Comparison of ENCODE assay signal across 8 cellular contexts in the genomic region with DNA sequence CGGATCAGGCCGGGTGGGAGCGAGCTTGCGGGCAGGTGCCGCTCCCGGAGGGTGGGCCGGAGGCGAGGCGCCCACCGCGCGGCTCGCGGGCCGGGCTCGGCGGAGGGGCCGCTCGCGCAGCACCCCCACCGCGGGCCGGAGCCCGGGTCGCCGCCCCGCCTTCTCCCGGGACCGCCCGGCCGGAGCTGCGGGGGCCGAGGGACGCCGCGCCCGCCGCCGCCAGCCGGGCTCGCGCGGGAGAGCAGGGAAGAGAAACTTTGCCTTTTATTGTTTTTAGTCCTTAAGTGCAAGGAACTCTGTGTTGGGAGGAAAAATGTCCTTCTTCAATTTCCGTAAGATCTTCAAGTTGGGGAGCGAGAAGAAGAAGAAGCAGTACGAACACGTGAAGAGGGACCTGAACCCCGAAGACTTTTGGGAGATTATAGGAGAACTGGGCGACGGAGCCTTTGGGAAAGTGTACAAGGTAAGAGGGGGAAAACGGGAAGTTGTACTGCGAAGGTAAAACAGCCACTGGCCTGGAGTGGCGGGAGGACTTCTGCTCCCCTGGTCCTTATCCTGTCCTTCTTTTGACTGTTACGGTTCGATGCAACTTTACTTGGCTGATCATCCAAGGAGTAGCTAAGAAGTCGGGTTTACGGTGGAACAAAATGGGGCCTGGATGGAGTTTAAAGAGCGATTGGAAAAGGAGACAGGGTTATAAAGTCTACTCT. TPM values are rescaled to one million over a fixed set of nuclear protein-coding genes. Genes with fewer than 3 reads are reported as not detected.
DNase-seq lines count a peak whose midpoint lies in the region; ATAC-seq and TF ChIP-seq lines count a peak whose summit lies in the region.

No MANE protein-coding gene starts in this region.

- peaks cover 51% of the 10 kb centered on the region for H3K79me2 ChIP-seq in GM23248 (ENCODE audit: insufficient read depth)
- peaks cover 47% of the 10 kb centered on the region for H3K79me2 ChIP-seq in fibroblast of lung (ENCODE audit: control insufficient read depth, insufficient read depth, low read length)

- peak overlapping the region; percentile 95 for H3K27ac Mint-ChIP-seq in activated CD4-positive, alpha-beta T cell treated with anti-CD3 and anti-CD28 coated beads for 36 hours
- H3K27ac Mint-ChIP-seq in WTC11 = no peak overlapping the region
- H3K27ac Mint-ChIP-seq in naive thymus-derived CD4-positive, alpha-beta T cell = peak overlapping the region; percentile 87 to 95 (median 91)

- in situ Hi-C loops in GM23248 (cut with MboI) (no loop called here), KBM-7 (cut with MboI; ENCODE audit: low pct_unique_long_range_greater_than_20kb, low sequenced_read_pairs) (no loop called here)

- H3K36me3 ChIP-seq in GM23248 (ENCODE audit: low read depth) (no peaks in the 10 kb centered on the region), fibroblast of lung (ENCODE audit: control insufficient read depth, insufficient read depth, low read length) (no peaks in the 10 kb centered on the region)
- peaks cover 0 to 5% (median 0%) of the 10 kb centered on the region in 3 experiments for H3K36me3 ChIP-seq in naive thymus-derived CD4-positive, alpha-beta T cell (ENCODE audit: control insufficient read depth in 2 of 3, insufficient read depth in 3 of 3, low read length in 3 of 3)

- WGBS in GM23248 (ENCODE audit: low coverage in 1 of 2, low lambda C conversion rate in 2 of 2, missing lambda C conversion rate in 2 of 2), 2 experiments = 1 to 2% methylated on average over 30 to 58 of the region's 58 CpGs

- intact Hi-C loops in activated CD4-positive, alpha-beta T cell treated with anti-CD3 and anti-CD28 coated beads for 36 hours (cut with DNase I, micrococcal nuclease) = loop anchor here (1.0 to 5.0 kb wide), 10 partner anchors 15 to 383 kb away; a partner anchor contains a TSS
- intact Hi-C loops in naive thymus-derived CD4-positive, alpha-beta T cell (cut with micrococcal nuclease) = loop anchor here (1.0 to 2.0 kb wide), 8 partner anchors 9 to 383 kb away; a partner anchor contains a TSS

- H3K4me1 ChIP-seq in GM23248 (ENCODE audit: insufficient read depth) (peaks cover 18% of the 10 kb centered on the region), fibroblast of lung (ENCODE audit: control insufficient read depth, extremely low read depth, insufficient read depth, low read length) (no peaks in the 10 kb centered on the region)
- H3K4me1 ChIP-seq in naive thymus-derived CD4-positive, alpha-beta T cell (ENCODE audit: control insufficient read depth in 2 of 2, insufficient read depth in 2 of 2, low read length in 2 of 2) = peaks cover 3 to 14% of the 10 kb centered on the region in 2 donors

- peaks cover 19% of the 10 kb centered on the region for H3F3A ChIP-seq in GM23248 (ENCODE audit: insufficient read depth)

- peak; percentile 32 for ATAC-seq in activated CD4-positive, alpha-beta T cell treated with anti-CD3 and anti-CD28 coated beads for 36 hours
- peak; percentile 20 for ATAC-seq in WTC11
- peak; percentile 36 for ATAC-seq in naive thymus-derived CD4-positive, alpha-beta T cell

- CTCF ChIA-PET in activated CD4-positive, alpha-beta T cell treated with anti-CD3 and anti-CD28 coated beads for 36 hours (lab: Charles Lee) = interaction anchor here (0.6 to 1.7 kb wide), 2 partner anchors 80 to 154 kb away, joined by 5 to 7 read pairs; no protein-coding TSS in a partner anchor
- CTCF ChIA-PET in WTC11 (lab: Charles Lee) = interaction anchor here (1.0 kb wide), 1 partner anchor 79 kb away, joined by 3 read pairs; no protein-coding TSS in a partner anchor
- CTCF ChIA-PET in naive thymus-derived CD4-positive, alpha-beta T cell (lab: Charles Lee) = interaction anchor here (0.9 to 2.4 kb wide), 2 partner anchors 80 to 154 kb away, joined by 3 to 7 read pairs; a partner anchor contains a TSS

- H3K9me3 ChIP-seq in GM23248 (ENCODE audit: low read depth) = no peaks in the 10 kb centered on the region
- no peaks in the 10 kb centered on the region for H3K9me3 ChIP-seq in fibroblast of lung (ENCODE audit: control insufficient read depth, insufficient read depth, low read depth, low read length)
- H3K9me3 ChIP-seq in naive thymus-derived CD4-positive, alpha-beta T cell (ENCODE audit: control insufficient read depth in 2 of 3, low read length in 3 of 3) = no peaks in the 10 kb centered on the region

- DNase-seq in activated CD4-positive, alpha-beta T cell treated with anti-CD3 and anti-CD28 coated beads for 36 hours = peak; percentile 33
- no peak for DNase-seq in activated CD4-positive, alpha-beta T cell treated with anti-CD3 and anti-CD28 coated beads for 1 hour
- peak; percentile 82 for DNase-seq in GM23248
- DNase-seq in KBM-7 = peak; percentile 70
- DNase-seq in WTC11 (ENCODE audit: low spot score) = no peak
- DNase-seq in fibroblast of lung (ENCODE audit: low read depth in 2 of 2) = peak; percentile 25 to 31
- peak in 8 of 9 donors; percentile 8 to 67 (median 16) for DNase-seq in naive thymus-derived CD4-positive, alpha-beta T cell
- DNase-seq in cerebellar nuclear complex (lab: John Stamatoyannopoulos, UW) = no peak

- peak overlapping the region; percentile 97 for H3K4me3 Mint-ChIP-seq in activated CD4-positive, alpha-beta T cell treated with anti-CD3 and anti-CD28 coated beads for 36 hours
- H3K4me3 Mint-ChIP-seq in WTC11 = peak overlapping the region; percentile 87
- peak overlapping the region; percentile 93 to 100 (median 98) for H3K4me3 Mint-ChIP-seq in naive thymus-derived CD4-positive, alpha-beta T cell

- H3K27me3 Mint-ChIP-seq in activated CD4-positive, alpha-beta T cell treated with anti-CD3 and anti-CD28 coated beads for 36 hours = no peaks in the 10 kb centered on the region
- H3K27me3 Mint-ChIP-seq in WTC11 (ENCODE audit: low read depth) = peaks cover 13% of the 10 kb centered on the region
- H3K27me3 Mint-ChIP-seq in naive thymus-derived CD4-positive, alpha-beta T cell = no peaks in the 10 kb centered on the region

- H3K4me2 ChIP-seq in GM23248 (ENCODE audit: unreplicated experiment) (peak overlapping the region; percentile 97), fibroblast of lung (ENCODE audit: extremely low read depth, insufficient read depth, low read length) (peak overlapping the region; percentile 90)

- H3K27me3 ChIP-seq in GM23248 (replicated peaks; ENCODE audit: insufficient read depth) (no peaks in the 10 kb centered on the region), fibroblast of lung (ENCODE audit: control insufficient read depth, insufficient read depth, low read length) (no peaks in the 10 kb centered on the region)
- H3K27me3 ChIP-seq in naive thymus-derived CD4-positive, alpha-beta T cell (ENCODE audit: control insufficient read depth in 2 of 2, insufficient read depth in 2 of 2, low read length in 2 of 2) = no peaks in the 10 kb centered on the region

- peak overlapping the region; percentile 96 for H3K9ac ChIP-seq in GM23248
- H3K9ac ChIP-seq in fibroblast of lung (ENCODE audit: insufficient read depth, low read length) = peak overlapping the region; percentile 95

- H3K36me3 Mint-ChIP-seq in activated CD4-positive, alpha-beta T cell treated with anti-CD3 and anti-CD28 coated beads for 36 hours (ENCODE audit: low read depth) = peaks cover 9% of the 10 kb centered on the region
- no peaks in the 10 kb centered on the region for H3K36me3 Mint-ChIP-seq in WTC11
- H3K36me3 Mint-ChIP-seq in naive thymus-derived CD4-positive, alpha-beta T cell = peaks cover 0 to 10% (median under 1%) of the 10 kb centered on the region in 5 donors

- peaks cover 35% of the 10 kb centered on the region for H3K4me1 Mint-ChIP-seq in activated CD4-positive, alpha-beta T cell treated with anti-CD3 and anti-CD28 coated beads for 36 hours
- peaks cover 31% of the 10 kb centered on the region for H3K4me1 Mint-ChIP-seq in WTC11
- peaks cover 25 to 64% (median 51%) of the 10 kb centered on the region in 7 donors for H3K4me1 Mint-ChIP-seq in naive thymus-derived CD4-positive, alpha-beta T cell

- H4K20me1 ChIP-seq in GM23248 (ENCODE audit: insufficient read depth) = no peaks in the 10 kb centered on the region; the same call in 1 of the 2 replicates
- no peaks in the 10 kb centered on the region for H4K20me1 ChIP-seq in fibroblast of lung (ENCODE audit: control insufficient read depth, extremely low read depth, insufficient read depth, low read length)

- H3K9me3 Mint-ChIP-seq in activated CD4-positive, alpha-beta T cell treated with anti-CD3 and anti-CD28 coated beads for 36 hours (ENCODE audit: low read depth) = no peaks in the 10 kb centered on the region
- 0 out of 2 replicates have a peak, but pooled peaks cover 3% of the 10 kb centered on the region for H3K9me3 Mint-ChIP-seq in WTC11
- H3K9me3 Mint-ChIP-seq in naive thymus-derived CD4-positive, alpha-beta T cell = no peaks in the 10 kb centered on the region

- POLR2A ChIA-PET in activated CD4-positive, alpha-beta T cell treated with anti-CD3 and anti-CD28 coated beads for 36 hours (lab: Charles Lee) = interaction anchor here (1.1 to 1.6 kb wide), 2 partner anchors 152 to 154 kb away, joined by 4 to 7 read pairs; a partner anchor contains a TSS
- POLR2A ChIA-PET in WTC11 (lab: Charles Lee) = no interaction called here
- POLR2A ChIA-PET in naive thymus-derived CD4-positive, alpha-beta T cell (lab: Charles Lee) = interaction anchor here (0.8 to 3.4 kb wide), 9 partner anchors 9 to 383 kb away, joined by 3 to 16 read pairs (median 4); a partner anchor contains a TSS

- peak overlapping the region; percentile 100 for H3K4me3 ChIP-seq in GM23248
- H3K4me3 ChIP-seq in fibroblast of lung (replicated peaks in 1 of 4; ENCODE audit: control extremely low read depth in 1 of 4, insufficient read depth in 1 of 4, low read depth in 3 of 4, low read length in 4 of 4) = peak overlapping the region; percentile 79 to 95 (median 88)
- peak overlapping the region; percentile 81 for H3K4me3 ChIP-seq in naive thymus-derived CD4-positive, alpha-beta T cell (ENCODE audit: low read length)

- TF ChIP-seq CTCF in WTC11 (IDR thresholded peaks at IDR 0.05) (no peak), fibroblast of lung (conservative IDR thresholded peaks at IDR 0.05 in 1 of 2, IDR thresholded peaks at IDR 0.05 in 1 of 2; ENCODE audit: low read depth in 1 of 2, low read length in 2 of 2) (no peak)

- H3K9me2 ChIP-seq in GM23248 (ENCODE audit: insufficient read depth) = no peaks in the 10 kb centered on the region

- peak overlapping the region; percentile 86 for H3K27ac ChIP-seq in GM23248
- H3K27ac ChIP-seq in fibroblast of lung (ENCODE audit: insufficient read depth, low read length) = peak overlapping the region; percentile 77
- peak overlapping the region; percentile 78 for H3K27ac ChIP-seq in naive thymus-derived CD4-positive, alpha-beta T cell (ENCODE audit: low read depth, low read length)

- H2AFZ ChIP-seq in GM23248 (peak overlapping the region; percentile 100), fibroblast of lung (ENCODE audit: low read length) (peak overlapping the region; percentile 73)

RNA-seq across cellular contexts. Expression of a gene that starts 0.6 kb away (rescaled TPM):
- 10 to 100 TPM; 20.2 to 32.5 TPM for total RNA-seq in activated CD4-positive, alpha-beta T cell treated with anti-CD3 and anti-CD28 coated beads for 36 hours
- total RNA-seq in GM23248 (2014; rRNA removed; shearing (Covaris generic)) = 37.1 and 37.3 TPM in 2 replicates
- polyA plus RNA-seq in GM23248 (2016; fragmentation: Nextera tagmentation; extraction: Ambion mirVana) (6.6 and 6.8 TPM in 2 replicates), fibroblast of lung (18.2 and 18.4 TPM in 2 replicates)
- total RNA-seq in WTC11 (2021) (17.6 to 19.2 TPM (median 18.9 TPM) in 3 replicates), fibroblast of lung (58.0 and 63.1 TPM in 2 replicates)
- 20.8 and 21.3 TPM in 2 replicates for polyA plus RNA-seq in fibroblast of lung (2012)
- 1.6 and 1.7 TPM in 2 replicates for polyA minus RNA-seq in fibroblast of lung (ENCODE audit: low replicate concordance)
- total RNA-seq in naive thymus-derived CD4-positive, alpha-beta T cell = 10 to 100 TPM; 21.4 to 32.2 (median 26.2) TPM
- 1 to 10 TPM; 6.1 to 8.1 TPM for polyA plus RNA-seq in naive thymus-derived CD4-positive, alpha-beta T cell

RNA-seq across cellular contexts. Expression of a gene that starts 49.6 kb away (rescaled TPM):
- total RNA-seq in activated CD4-positive, alpha-beta T cell treated with anti-CD3 and anti-CD28 coated beads for 36 hours = 10 to 100 TPM; 34.4 to 37.4 TPM
- 20.5 and 23.5 TPM in 2 replicates for total RNA-seq in GM23248 (2014; rRNA removed; shearing (Covaris generic))
- polyA plus RNA-seq in GM23248 (2016; fragmentation: Nextera tagmentation; extraction: Ambion mirVana) = 20.8 and 21.6 TPM in 2 replicates
- total RNA-seq in WTC11 (2021) = 13.9 to 18.7 TPM (median 15.0 TPM) in 3 replicates
- 27.0 and 36.5 TPM in 2 replicates for total RNA-seq in fibroblast of lung
- polyA plus RNA-seq in fibroblast of lung = 21.7 and 22.1 TPM in 2 replicates
- polyA plus RNA-seq in fibroblast of lung (2012) = 15.6 and 16.8 TPM in 2 replicates
- polyA minus RNA-seq in fibroblast of lung (ENCODE audit: low replicate concordance) = 13.7 and 17.2 TPM in 2 replicates
- 10 to 100 TPM; 28.8 to 42.6 (median 34.8) TPM for total RNA-seq in naive thymus-derived CD4-positive, alpha-beta T cell
- 10 to 100 TPM; 71.5 to 83.7 TPM for polyA plus RNA-seq in naive thymus-derived CD4-positive, alpha-beta T cell

Comparison
In these comparisons a context has a peak if more than half of its experiments do, and no peak if none do; other contexts are left out.
1. DNase-seq: peak in activated CD4-positive, alpha-beta T cell treated with anti-CD3 and anti-CD28 coated beads for 36 hours (single experiment), GM23248 (single experiment), KBM-7 (single experiment), fibroblast of lung (2 of 2) and naive thymus-derived CD4-positive, alpha-beta T cell (8 of 9); none in activated CD4-positive, alpha-beta T cell treated with anti-CD3 and anti-CD28 coated beads for 1 hour (single experiment), WTC11 (single experiment) and cerebellar nuclear complex (0 of 2).
2. Peak in every context shown above with its lines, with median percentiles within 50 percentile points of each other: ATAC-seq, H3K4me3 Mint-ChIP-seq, H3K27ac ChIP-seq and H3K4me3 ChIP-seq.